In the genomic region with DNA sequence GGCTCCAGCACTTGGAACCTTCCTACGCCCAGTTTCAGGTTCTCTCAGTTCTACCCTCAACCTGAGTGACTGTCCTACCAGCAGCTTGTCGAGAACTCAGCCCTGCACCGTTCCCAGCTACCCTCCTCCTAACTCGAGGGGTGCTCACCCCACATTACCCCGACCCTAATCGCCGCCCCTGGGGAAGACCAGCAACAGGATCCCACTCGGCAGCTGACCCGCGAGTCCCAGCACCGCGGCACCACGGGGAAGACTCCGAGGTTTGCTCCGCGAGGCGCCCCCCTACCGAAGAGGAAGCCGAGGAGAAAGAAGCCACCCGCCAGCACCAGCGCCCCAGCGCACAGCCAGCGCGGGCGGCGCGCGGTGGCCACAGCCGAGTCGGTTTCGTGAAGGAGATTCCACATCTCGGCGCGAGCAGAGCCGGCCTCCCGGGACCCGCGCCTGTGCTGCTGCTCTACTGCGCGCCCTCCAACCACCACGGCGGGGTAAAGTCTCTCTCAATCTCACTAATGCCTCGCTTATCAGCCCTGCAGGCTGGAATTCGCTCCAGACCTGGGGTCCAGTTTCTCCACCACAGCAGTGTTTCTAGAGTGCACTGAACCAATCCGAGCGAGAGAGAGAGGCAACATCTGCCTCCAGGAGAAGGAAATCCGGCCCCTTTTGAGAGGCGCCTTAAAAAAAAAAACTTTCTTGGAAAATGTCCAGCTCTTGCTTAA, we compare ENCODE assay signal across 8 cellular contexts. TPM values are rescaled to one million over a fixed set of nuclear protein-coding genes. Genes with fewer than 3 reads are reported as not detected.
DNase-seq lines count a peak whose midpoint lies in the region; ATAC-seq and TF ChIP-seq lines count a peak whose summit lies in the region.

A gene (minus strand): TSS at position 597 of the 716 bp plus-strand sequence. CDS start 193 bp downstream, at position 404.

- H2BK20ac ChIP-seq in H9 (ENCODE audit: low read depth, low read length, poor library complexity, severe bottlenecking) = no peak within 1 kb of the TSS

- WGBS in H9 (ENCODE audit: extremely low coverage, insufficient read length, low lambda C conversion rate) = no CpG with 5 or more reads among the region's 48 CpGs

- H2BK12ac ChIP-seq in H9 (ENCODE audit: insufficient read length, low read depth, low read length) = no peak within 1 kb of the TSS

- H3K4ac ChIP-seq in H9 (ENCODE audit: low read depth, low read length) = no peak within 1 kb of the TSS

- H4K8ac ChIP-seq in H9 (replicated peaks; ENCODE audit: insufficient read length, low read depth, low read length) = no peak within 1 kb of the TSS

- H3K27ac Mint-ChIP-seq in H9 = no peak within 1 kb of the TSS
- no peak within 1 kb of the TSS for H3K27ac Mint-ChIP-seq in activated naive CD8-positive, alpha-beta T cell treated with anti-CD3 and anti-CD28 coated beads, Interleukin-2, amount 50 U/mL, for 24 hours
- no peak within 1 kb of the TSS for H3K27ac Mint-ChIP-seq in CD8-positive, alpha-beta T cell

- no peak within 1 kb of the TSS for H2BK120ac ChIP-seq in H9 (ENCODE audit: low read depth, low read length, poor library complexity, severe bottlenecking)

- no peaks in the 10 kb centered on the region for H3K36me3 ChIP-seq in subcutaneous abdominal adipose tissue (ENCODE audit: control insufficient read depth in 5 of 5, insufficient read depth in 5 of 5, low read length in 5 of 5)
- no peaks in the 10 kb centered on the region for H3K36me3 ChIP-seq in CD8-positive, alpha-beta T cell (ENCODE audit: insufficient read depth, low read length)

- no peaks in the 10 kb centered on the region for H4K20me1 ChIP-seq in H9 (ENCODE audit: control insufficient read depth, insufficient read depth, insufficient read length)

- no peak within 1 kb of the TSS for H3K27ac ChIP-seq in H9 (ENCODE audit: insufficient read length, low read depth, low read length)
- no peak within 1 kb of the TSS for H3K27ac ChIP-seq in subcutaneous abdominal adipose tissue (ENCODE audit: low read depth, low read length)
- no peak within 1 kb of the TSS for H3K27ac ChIP-seq in CD8-positive, alpha-beta T cell (ENCODE audit: low read depth, low read length)

- H3K14ac ChIP-seq in H9 (ENCODE audit: insufficient read depth, low read length) = no peak within 1 kb of the TSS; the same call in 1 of the 2 replicates

- H3K4me3 Mint-ChIP-seq in H9 = no peak within 1 kb of the TSS
- peak within 1 kb of the TSS; percentile 36 for H3K4me3 Mint-ChIP-seq in activated naive CD8-positive, alpha-beta T cell treated with anti-CD3 and anti-CD28 coated beads, Interleukin-2, amount 50 U/mL, for 24 hours
- no peak within 1 kb of the TSS for H3K4me3 Mint-ChIP-seq in CD8-positive, alpha-beta T cell

- H3K9me3 Mint-ChIP-seq in H9 = peaks cover 67 to 79% of the 10 kb centered on the region in 2 experiments
- no peaks in the 10 kb centered on the region for H3K9me3 Mint-ChIP-seq in activated naive CD8-positive, alpha-beta T cell treated with anti-CD3 and anti-CD28 coated beads, Interleukin-2, amount 50 U/mL, for 24 hours
- no peaks in the 10 kb centered on the region for H3K9me3 Mint-ChIP-seq in CD8-positive, alpha-beta T cell

- H3K79me1 ChIP-seq in H9 (ENCODE audit: insufficient read depth, low read depth, low read length, poor library complexity, severe bottlenecking) = no peaks in the 10 kb centered on the region

- H3K27me3 Mint-ChIP-seq in H9 (ENCODE audit: low read depth) = peaks cover 2% of the 10 kb centered on the region; the same call in 1 of the 2 replicates
- peaks cover 8% of the 10 kb centered on the region for H3K27me3 Mint-ChIP-seq in activated naive CD8-positive, alpha-beta T cell treated with anti-CD3 and anti-CD28 coated beads, Interleukin-2, amount 50 U/mL, for 24 hours
- H3K27me3 Mint-ChIP-seq in CD8-positive, alpha-beta T cell (ENCODE audit: low read depth) = peaks cover 6% of the 10 kb centered on the region

- H3T11ph ChIP-seq in H9 (ENCODE audit: low read length) = no peak within 1 kb of the TSS

- H3K79me2 ChIP-seq in H9 (ENCODE audit: insufficient read depth, low read length) = no peaks in the 10 kb centered on the region

- no peak within 1 kb of the TSS for H2AK5ac ChIP-seq in H9 (ENCODE audit: insufficient read length, low read length)

- no peak within 1 kb of the TSS for H3K18ac ChIP-seq in H9 (ENCODE audit: insufficient read length, low read depth, low read length)

- no peaks in the 10 kb centered on the region for H3K4me1 Mint-ChIP-seq in H9
- H3K4me1 Mint-ChIP-seq in activated naive CD8-positive, alpha-beta T cell treated with anti-CD3 and anti-CD28 coated beads, Interleukin-2, amount 50 U/mL, for 24 hours = no peaks in the 10 kb centered on the region
- H3K4me1 Mint-ChIP-seq in CD8-positive, alpha-beta T cell (ENCODE audit: low read depth) = no peaks in the 10 kb centered on the region

- H2BK15ac ChIP-seq in H9 (ENCODE audit: low read depth, low read length) = no peak within 1 kb of the TSS

- DNase-seq in H9 (peak; percentile 42), iPS-NIHi7 (ENCODE audit: extremely low spot score) (peak; percentile 2)
- no peak for DNase-seq in activated naive CD8-positive, alpha-beta T cell treated with anti-CD3 and anti-CD28 coated beads, Interleukin-2, amount 50 U/mL, for 24 hours
- no peak for DNase-seq in CD8-positive, alpha-beta T cell

- H4K91ac ChIP-seq in H9 (ENCODE audit: insufficient read length, low read depth, low read length) = no peak within 1 kb of the TSS

- POLR2A ChIA-PET in CD8-positive, alpha-beta T cell (lab: Charles Lee) = no interaction called here

- H3K4me1 ChIP-seq in H9 (ENCODE audit: insufficient read depth, low read length) (no peaks in the 10 kb centered on the region), subcutaneous abdominal adipose tissue (ENCODE audit: control insufficient read depth in 5 of 5, insufficient read depth in 5 of 5, low read length in 5 of 5) (peaks cover 0 to 11% (median 9%) of the 10 kb centered on the region in 5 donors)
- H3K4me1 ChIP-seq in CD8-positive, alpha-beta T cell (ENCODE audit: insufficient read depth, low read length) = no peaks in the 10 kb centered on the region

- H3K9me3 ChIP-seq in H9 (ENCODE audit: control insufficient read depth, low read depth, low read length) = no peaks in the 10 kb centered on the region
- no peaks in the 10 kb centered on the region for H3K9me3 ChIP-seq in subcutaneous abdominal adipose tissue (ENCODE audit: control insufficient read depth in 5 of 5, low read length in 5 of 5)
- H3K9me3 ChIP-seq in CD8-positive, alpha-beta T cell (ENCODE audit: low read length) = no peaks in the 10 kb centered on the region

- no peak within 1 kb of the TSS for H2AFZ ChIP-seq in H9 (ENCODE audit: low read length)

- peak within 1 kb of the TSS; percentile 63 to 79 (median 67) for H3K4me3 ChIP-seq in subcutaneous abdominal adipose tissue (ENCODE audit: low read depth in 1 of 5, low read length in 5 of 5)
- no peak within 1 kb of the TSS for H3K4me3 ChIP-seq in CD8-positive, alpha-beta T cell (ENCODE audit: low read depth, low read length)

- H4K5ac ChIP-seq in H9 (ENCODE audit: insufficient read length, low read depth, low read length) = no peak within 1 kb of the TSS

- no peak within 1 kb of the TSS for H2BK5ac ChIP-seq in H9 (ENCODE audit: insufficient read length, low read length)

- no peak for ATAC-seq in activated naive CD8-positive, alpha-beta T cell treated with anti-CD3 and anti-CD28 coated beads, Interleukin-2, amount 50 U/mL, for 24 hours
- no peak for ATAC-seq in CD8-positive, alpha-beta T cell
- ATAC-seq in GM18517 (IDR thresholded peaks at IDR 0.05; ENCODE audit: unreplicated experiment) (no peak), HG03442 (IDR thresholded peaks at IDR 0.05; ENCODE audit: unreplicated experiment) (no peak), HG02938 (IDR thresholded peaks at IDR 0.05; ENCODE audit: unreplicated experiment) (no peak)

- TF ChIP-seq CTCF in H9 (conservative IDR thresholded peaks at IDR 0.05) = no peak
- TF ChIP-seq CTCF in CD8-positive, alpha-beta T cell (IDR thresholded peaks at IDR 0.05) = no peak

- peaks cover 0 to 11% (median 0%) of the 10 kb centered on the region in 3 experiments; a peak in 4 of 7 replicates for H3K36me3 Mint-ChIP-seq in H9 (ENCODE audit: insufficient read depth in 1 of 3, low read depth in 3 of 3)
- peaks cover 2% of the 10 kb centered on the region for H3K36me3 Mint-ChIP-seq in activated naive CD8-positive, alpha-beta T cell treated with anti-CD3 and anti-CD28 coated beads, Interleukin-2, amount 50 U/mL, for 24 hours (ENCODE audit: low read depth)
- H3K36me3 Mint-ChIP-seq in CD8-positive, alpha-beta T cell = no peaks in the 10 kb centered on the region

- H3K23me2 ChIP-seq in H9 (ENCODE audit: insufficient read length, low read depth, low read length, poor library complexity, severe bottlenecking) = no peaks in the 10 kb centered on the region

- intact Hi-C loops in CD8-positive, alpha-beta T cell (cut with DNase I, micrococcal nuclease) = no loop called here

- peak within 1 kb of the TSS; percentile 51 for H3K4me2 ChIP-seq in H9 (ENCODE audit: insufficient read depth, insufficient read length, low read length)

- no peak within 1 kb of the TSS for H3K56ac ChIP-seq in H9 (ENCODE audit: insufficient read length, low read depth, low read length)

- CTCF ChIA-PET in CD8-positive, alpha-beta T cell (lab: Charles Lee) = no interaction called here

- H3K27me3 ChIP-seq in H9 (ENCODE audit: insufficient read depth, low read length) = no peaks in the 10 kb centered on the region
- no peaks in the 10 kb centered on the region for H3K27me3 ChIP-seq in subcutaneous abdominal adipose tissue (ENCODE audit: control insufficient read depth in 5 of 5, insufficient read depth in 4 of 5, low read length in 5 of 5)
- no peaks in the 10 kb centered on the region for H3K27me3 ChIP-seq in CD8-positive, alpha-beta T cell (ENCODE audit: insufficient read depth, low read length)

- H3K9ac ChIP-seq in H9 (ENCODE audit: extremely low read depth, insufficient read length, low read length) = no peak within 1 kb of the TSS
- peak within 1 kb of the TSS in 4 of 5 donors; percentile 40 to 59 (median 48) for H3K9ac ChIP-seq in subcutaneous abdominal adipose tissue (ENCODE audit: low read length in 5 of 5)

- no peak within 1 kb of the TSS for H3K23ac ChIP-seq in H9 (ENCODE audit: insufficient read length, low read depth, low read length)

RNA-seq across cellular contexts. Expression of the gene that starts here (rescaled TPM):
- total RNA-seq in H9 (2021) = not detected in 2 replicates
- not detected for total RNA-seq in CD8-positive, alpha-beta T cell

Comparison
In these comparisons a context has a peak if more than half of its experiments do, and no peak if none do; other contexts are left out.
1. Peak in DNase-seq and H3K4me2 ChIP-seq in H9; RNA of the gene not detected or under 1 TPM.